ENCODE assay signal across 8 cellular contexts in genomic region chr5:159034083-159034824, GRCh38.
DNase-seq lines count a peak whose midpoint lies in the region; ATAC-seq and TF ChIP-seq lines count a peak whose summit lies in the region.

No MANE protein-coding gene starts in this region.

- H3K27me3 Mint-ChIP-seq in immature natural killer cell (ENCODE audit: low read depth in 3 of 3): peaks cover 0 to 7% (median 3%) of the 10 kb centered on the region in 3 donors

- peaks cover 0 to 5% (median under 1%) of the 10 kb centered on the region in 6 donors for H3K9me3 Mint-ChIP-seq in immature natural killer cell

- ATAC-seq in HG03103 (IDR thresholded peaks at IDR 0.05; ENCODE audit: low read depth, unreplicated experiment) (peak; percentile 63), thoracic aorta (ENCODE audit: insufficient number of reproducible peaks, low FRiP score, low read depth) (no peak), HG02763 (IDR thresholded peaks at IDR 0.05; ENCODE audit: unreplicated experiment) (no peak)

- H3K4me3 Mint-ChIP-seq in immature natural killer cell: no peak overlapping the region

- WGBS in ectodermal cell, 2 experiments: 63 to 68% methylated on average over 5 to 6 of the region's 6 CpGs

- H3K36me3 ChIP-seq in ectodermal cell (ENCODE audit: control insufficient read depth, insufficient read depth, low read length) (no peaks in the 10 kb centered on the region), thoracic aorta (no peaks in the 10 kb centered on the region)

- DNase-seq in NCI-H2227 (lab: John Stamatoyannopoulos, UW; ENCODE audit: unreplicated experiment) (peak; percentile 20), NCI-H2227 treated with DMSO at 0.1 percent for 48 hours (lab: John Stamatoyannopoulos, UW) (no peak), thoracic aorta (ENCODE audit: low spot score) (no peak), immature natural killer cell (no peak), SIG-M5 (lab: John Stamatoyannopoulos, UW) (no peak)

- H3K9me3 ChIP-seq in ectodermal cell (ENCODE audit: control insufficient read depth, low read length) (no peaks in the 10 kb centered on the region), thoracic aorta (no peaks in the 10 kb centered on the region)

- no peaks in the 10 kb centered on the region for H3K36me3 Mint-ChIP-seq in immature natural killer cell

- peaks cover 35% of the 10 kb centered on the region for H3K4me1 ChIP-seq in ectodermal cell (ENCODE audit: control insufficient read depth, insufficient read depth, low read length)
- H3K4me1 ChIP-seq in thoracic aorta (ENCODE audit: control insufficient read depth in 1 of 2, low read depth in 2 of 2): peaks cover 36 to 64% of the 10 kb centered on the region in 2 donors

- no peak for TF ChIP-seq CTCF in thoracic aorta (IDR thresholded peaks at IDR 0.05)

- H3K4me1 Mint-ChIP-seq in immature natural killer cell: no peaks in the 10 kb centered on the region

- H3K27ac Mint-ChIP-seq in immature natural killer cell: no peak overlapping the region

- H3K27ac ChIP-seq in ectodermal cell (ENCODE audit: insufficient read depth, low read depth, low read length, poor library complexity, severe bottlenecking): peak overlapping the region; percentile 6
- H3K27ac ChIP-seq in thoracic aorta: peak overlapping the region in 1 of 2 donors; percentile 37

- H3K27me3 ChIP-seq in ectodermal cell (ENCODE audit: control insufficient read depth, insufficient read depth, low read length, poor library complexity, severe bottlenecking) (no peaks in the 10 kb centered on the region), thoracic aorta (replicated peaks; ENCODE audit: insufficient read depth) (no peaks in the 10 kb centered on the region)

- H3K4me3 ChIP-seq in ectodermal cell (ENCODE audit: insufficient read depth, low read depth, low read length) (no peak overlapping the region), thoracic aorta (peak overlapping the region; percentile 41)
